19 cellular contexts compared by ENCODE assay signal in genomic region chr2:118496870-118497611, GRCh38.
DNase-seq lines count a peak whose midpoint lies in the region; ATAC-seq and TF ChIP-seq lines count a peak whose summit lies in the region.
"Had no signal": no experiment of that assay in that cellular context is flagged by ENCODE, and none has a peak within 500 bp of the region (broad histone marks: within the 10 kb centered on the region; RNA-seq: fewer than 3 reads in every experiment).

No MANE protein-coding gene starts in this region.

- 82% methylated on average over 7 of the region's 7 CpGs for WGBS in esophagus muscularis mucosa
- 57 to 72% methylated on average over 7 of the region's 7 CpGs for WGBS in body of pancreas, 2 donors

- no peaks in the 10 kb centered on the region for H3K27me3 ChIP-seq in colonic mucosa
- peaks cover 0 to 8% (median 0%) of the 10 kb centered on the region in 4 donors for H3K27me3 ChIP-seq in esophagus muscularis mucosa
- no peaks in the 10 kb centered on the region for H3K27me3 ChIP-seq in body of pancreas
- H3K27me3 ChIP-seq: BLaER1 had no signal

- H3K9me3 ChIP-seq in colonic mucosa (no peaks in the 10 kb centered on the region), esophagus muscularis mucosa (peaks cover 0 to 4% (median 3%) of the 10 kb centered on the region in 4 donors), mucosa of descending colon (no peaks in the 10 kb centered on the region), body of pancreas (no peaks in the 10 kb centered on the region)
- H3K9me3 ChIP-seq: BLaER1 had no signal

- in situ Hi-C loops in G401 (cut with HindIII; ENCODE audit: low sequenced_read_pairs): no loop called here

- intact Hi-C loops in colonic mucosa (cut with DNase I) (loop anchor here (10.0 kb wide), 1 partner anchor 358 kb away; no protein-coding TSS in a partner anchor), esophagus muscularis mucosa (cut with DNase I) (no loop called here), mucosa of descending colon (cut with DNase I, micrococcal nuclease) (no loop called here), body of pancreas (cut with DNase I) (no loop called here)

- H3K36me3 ChIP-seq in colonic mucosa (no peaks in the 10 kb centered on the region), esophagus muscularis mucosa (no peaks in the 10 kb centered on the region), mucosa of descending colon (ENCODE audit: low read depth) (no peaks in the 10 kb centered on the region), body of pancreas (replicated peaks in 1 of 2; ENCODE audit: insufficient read depth in 1 of 2, low read depth in 2 of 2) (no peaks in the 10 kb centered on the region)
- H3K36me3 ChIP-seq: BLaER1, HAP-1 had no signal

- no peak overlapping the region for H3K4me3 ChIP-seq in colonic mucosa
- H3K4me3 ChIP-seq in esophagus muscularis mucosa: no peak overlapping the region
- no peak overlapping the region for H3K4me3 ChIP-seq in mucosa of descending colon
- no peak overlapping the region for H3K4me3 ChIP-seq in body of pancreas
- H3K4me3 ChIP-seq: BLaER1, HAP-1 had no signal

- peak; percentile 28 for DNase-seq in ELF-1 (ENCODE audit: low read depth, low spot score)
- peak; percentile 25 for DNase-seq in colonic mucosa
- peak; percentile 45 for DNase-seq in esophagus muscularis mucosa (ENCODE audit: extremely low spot score)
- DNase-seq in mucosa of descending colon: peak in 1 of 3 donors; percentile 53
- DNase-seq in G401 (ENCODE audit: low spot score): no peak
- DNase-seq in activated CD4-positive, alpha-beta T cell treated with anti-CD3 and anti-CD28 coated beads for 48 hours: no peak
- DNase-seq in body of pancreas: no peak
- DNase-seq: Caco-2; CD4-positive, CD25-positive, alpha-beta regulatory T cell; CD8-positive, alpha-beta T cell; DMS153; DMS79; EL; HFFc6 had no signal

- ATAC-seq in mucosa of descending colon (peak; percentile 90), body of pancreas (no peak), HG02763 (IDR thresholded peaks at IDR 0.05; ENCODE audit: unreplicated experiment) (no peak)
- ATAC-seq: CD8-positive, alpha-beta T cell had no signal

- H3K4me1 ChIP-seq in colonic mucosa (no peaks in the 10 kb centered on the region), esophagus muscularis mucosa (no peaks in the 10 kb centered on the region), mucosa of descending colon (ENCODE audit: low read depth) (peaks cover 3% of the 10 kb centered on the region), body of pancreas (no peaks in the 10 kb centered on the region)
- H3K4me1 ChIP-seq: BLaER1, Caco-2, HAP-1 had no signal

- H3K27ac ChIP-seq in colonic mucosa (no peak overlapping the region), esophagus muscularis mucosa (replicated peaks in 1 of 4) (no peak overlapping the region), body of pancreas (no peak overlapping the region)
- H3K27ac ChIP-seq: 22Rv1, BLaER1, C4-2B had no signal

- no peak for TF ChIP-seq EP300 in esophagus muscularis mucosa (IDR thresholded peaks at IDR 0.05)

- H3K9ac ChIP-seq in colonic mucosa (ENCODE audit: low read depth in 2 of 2, low read length in 2 of 2): no peak overlapping the region
- H3K9ac ChIP-seq: BLaER1 had no signal

- TF ChIP-seq CTCF in colonic mucosa (IDR thresholded peaks at IDR 0.05) (no peak), esophagus muscularis mucosa (IDR thresholded peaks at IDR 0.05) (no peak), mucosa of descending colon (IDR thresholded peaks at IDR 0.05) (no peak), body of pancreas (IDR thresholded peaks at IDR 0.05) (no peak)

- TF ChIP-seq POLR2A in esophagus muscularis mucosa (IDR thresholded peaks at IDR 0.05; ENCODE audit: low read depth) (no peak), body of pancreas (IDR thresholded peaks at IDR 0.05) (no peak)

Comparison
In these comparisons a context has a peak if more than half of its experiments do, and no peak if none do; other contexts are left out.
1. DNase-seq: peak in ELF-1 (single experiment), colonic mucosa (single experiment) and esophagus muscularis mucosa (single experiment); none in G401 (single experiment), activated CD4-positive, alpha-beta T cell treated with anti-CD3 and anti-CD28 coated beads for 48 hours (single experiment) and body of pancreas (0 of 4).